18 cellular contexts compared by ENCODE assay signal in the genomic region with DNA sequence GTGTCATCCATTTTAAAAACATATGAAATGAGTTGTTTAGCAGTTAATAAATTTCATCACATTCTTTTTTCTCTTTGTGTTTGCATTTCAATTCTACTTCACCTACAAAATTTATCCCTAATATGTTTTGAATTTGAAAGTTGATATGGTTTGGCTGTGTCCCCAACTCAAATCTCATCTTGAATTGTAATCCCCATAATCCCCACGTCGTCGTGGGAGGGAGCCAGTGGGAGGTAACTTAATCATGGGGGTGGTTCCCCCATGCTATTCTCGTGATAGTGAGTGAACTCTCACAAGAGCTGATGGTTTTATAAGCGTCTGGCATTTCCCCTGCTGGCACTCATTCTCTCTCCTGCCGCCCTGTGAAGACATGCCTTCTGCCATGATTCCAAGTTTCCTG.
DNase-seq lines count a peak whose midpoint lies in the region; ATAC-seq and TF ChIP-seq lines count a peak whose summit lies in the region.
"Had no signal": no experiment of that assay in that cellular context is flagged by ENCODE, and none has a peak within 500 bp of the region (broad histone marks: within the 10 kb centered on the region; RNA-seq: fewer than 3 reads in every experiment).

No MANE protein-coding gene starts in this region.

- intact Hi-C loops in A673 (cut with micrococcal nuclease; ENCODE audit: unreplicated experiment): no loop called here

- H3K4me3 ChIP-seq in A673 (ENCODE audit: low read depth, low read length, poor library complexity, severe bottlenecking) (no peak overlapping the region), SJCRH30 (no peak overlapping the region), mesendoderm (ENCODE audit: low read length) (no peak overlapping the region), foreskin fibroblast (ENCODE audit: low read depth in 1 of 2, low read length in 2 of 2) (no peak overlapping the region)
- H3K4me3 ChIP-seq: A549, GM12878, HAP-1 had no signal

- CTCF ChIA-PET in A673 (lab: Charles Lee): no interaction called here

- H2BK5ac ChIP-seq in mesendoderm (ENCODE audit: low read length): no peak overlapping the region

- H3K9ac ChIP-seq in mesendoderm (ENCODE audit: low read length): no peak overlapping the region

- peak; percentile 37 for DNase-seq in A673 (ENCODE audit: low spot score)
- peak; percentile 4 for DNase-seq in HT1080 (ENCODE audit: low read depth)
- DNase-seq in SJCRH30: peak; percentile 6 to 23
- peak; percentile 44 for DNase-seq in mesendoderm
- DNase-seq in SIG-M5 (lab: John Stamatoyannopoulos, UW): no peak
- no peak for DNase-seq in foreskin fibroblast
- DNase-seq: 8988T; C1 segment of cervical spinal cord; CD4-positive, alpha-beta memory T cell; DMS 273 treated with DMSO at 0.1 percent for 48 hours; DMS79; EL; GDM1; GOT3 had no signal

- H2BK120ac ChIP-seq in mesendoderm (ENCODE audit: low read depth, low read length): no peak overlapping the region

- no peak overlapping the region for H3K4me2 ChIP-seq in mesendoderm (ENCODE audit: low read length)
- H3K4me2 ChIP-seq: A549 had no signal

- H3K36me3 ChIP-seq in A673 (ENCODE audit: insufficient read depth, low read length, poor library complexity, severe bottlenecking) (no peaks in the 10 kb centered on the region), SJCRH30 (no peaks in the 10 kb centered on the region), mesendoderm (ENCODE audit: control insufficient read depth, insufficient read depth, low read length) (no peaks in the 10 kb centered on the region)
- H3K36me3 ChIP-seq: HAP-1 had no signal

- no peak overlapping the region for H3K56ac ChIP-seq in mesendoderm (ENCODE audit: low read length)

- ATAC-seq in GM18520 (IDR thresholded peaks at IDR 0.05; ENCODE audit: unreplicated experiment): no peak
- ATAC-seq: A549, GM12878 had no signal

- H2BK15ac ChIP-seq in mesendoderm (replicated peaks; ENCODE audit: low read depth): no peak overlapping the region

- TF ChIP-seq CTCF in A673 (conservative IDR thresholded peaks at IDR 0.05; ENCODE audit: low read depth, low read length) (no peak), foreskin fibroblast (IDR thresholded peaks at IDR 0.05; ENCODE audit: low read depth, low read length) (no peak)

- no peaks in the 10 kb centered on the region for H3K79me1 ChIP-seq in mesendoderm (ENCODE audit: low read length)

- no TSS peak for BruUV-seq in A673 (replicated peaks; lab: Mats Ljungman, UMichigan)

- WGBS in mesendoderm (ENCODE audit: extremely low coverage, insufficient coverage, low lambda C conversion rate): no CpG with 5 or more reads among the region's 6 CpGs

- POLR2A ChIA-PET in A673 (lab: Charles Lee; ENCODE audit: low non-redundant PET): interaction anchor here (0.7 kb wide), 2 partner anchors 82 to 156 kb away, joined by 4 to 5 read pairs; no protein-coding TSS in a partner anchor

- H3K27ac ChIP-seq in A673 (ENCODE audit: low read depth, low read length, poor library complexity, severe bottlenecking) (no peak overlapping the region), SJCRH30 (no peak overlapping the region), mesendoderm (ENCODE audit: low read depth, low read length) (no peak overlapping the region)
- H3K27ac ChIP-seq: A549 had no signal

- no peaks in the 10 kb centered on the region for H3K27me3 ChIP-seq in A673 (replicated peaks; ENCODE audit: insufficient read depth, low read depth, low read length, poor library complexity)
- H3K27me3 ChIP-seq in SJCRH30: no peaks in the 10 kb centered on the region
- no peaks in the 10 kb centered on the region for H3K27me3 ChIP-seq in mesendoderm (ENCODE audit: insufficient read depth, low read length, poor library complexity)

- H4K5ac ChIP-seq in mesendoderm (ENCODE audit: low read length): no peak overlapping the region

- no peaks in the 10 kb centered on the region for H3K79me2 ChIP-seq in mesendoderm (ENCODE audit: control insufficient read depth, insufficient read depth, low read length)

- H3K23ac ChIP-seq in mesendoderm (ENCODE audit: low read length): no peak overlapping the region

- no peaks in the 10 kb centered on the region for H3K9me3 ChIP-seq in A673 (ENCODE audit: low read depth, low read length, poor library complexity, severe bottlenecking)
- H3K9me3 ChIP-seq in SJCRH30 (replicated peaks): no peaks in the 10 kb centered on the region
- H3K9me3 ChIP-seq: A549, HAP-1 had no signal

- H3K4me1 ChIP-seq in A673 (ENCODE audit: insufficient read depth, low read length, poor library complexity, severe bottlenecking) (no peaks in the 10 kb centered on the region), SJCRH30 (no peaks in the 10 kb centered on the region), mesendoderm (ENCODE audit: control insufficient read depth, low read depth, low read length) (peaks cover 3% of the 10 kb centered on the region)
- H3K4me1 ChIP-seq: HAP-1 had no signal

- no peak overlapping the region for H3K18ac ChIP-seq in mesendoderm (ENCODE audit: low read length)

- no peak overlapping the region for H4K8ac ChIP-seq in mesendoderm (ENCODE audit: low read depth, low read length)

- H2AK5ac ChIP-seq in mesendoderm (ENCODE audit: low read length): no peak overlapping the region

- H3K4ac ChIP-seq in mesendoderm (ENCODE audit: low read depth, low read length): no peak overlapping the region

Comparison
In these comparisons a context has a peak if more than half of its experiments do, and no peak if none do; other contexts are left out.
1. DNase-seq: peak in A673 (single experiment), HT1080 (single experiment), SJCRH30 (2 of 2) and mesendoderm (single experiment); none in SIG-M5 (single experiment) and foreskin fibroblast (0 of 2).